Comparison of ENCODE assay signal across 1 cellular context in the genomic region with DNA sequence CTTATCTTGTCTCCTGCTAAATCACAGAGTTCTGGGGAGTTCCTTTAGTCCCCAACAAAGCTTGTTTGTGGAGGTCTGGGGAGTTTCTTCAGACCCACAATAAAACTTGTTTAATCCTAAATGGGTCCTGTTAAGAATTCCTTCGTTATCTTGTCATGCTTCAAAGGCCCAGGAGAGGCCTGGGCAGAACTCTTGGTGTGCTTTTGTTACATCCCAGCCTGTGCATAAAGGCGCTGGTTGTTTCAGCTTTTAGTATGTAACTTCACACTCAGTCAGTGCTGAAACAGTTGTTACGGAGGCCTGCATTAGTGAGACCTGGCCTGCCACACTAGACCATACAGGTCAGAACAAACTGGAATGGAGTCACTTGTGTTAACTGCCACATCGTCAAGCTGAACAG. TPM values are rescaled to one million over a fixed set of nuclear protein-coding genes. Genes with fewer than 3 reads are reported as not detected.
"Had no signal": no experiment of that assay in that cellular context is flagged by ENCODE, and none has a peak within 500 bp of the region (broad histone marks: within the 10 kb centered on the region; RNA-seq: fewer than 3 reads in every experiment).

No MANE protein-coding gene starts in this region.

RNA-seq across cellular contexts. Expression of gene ARSD, which starts 2.9 kb away (rescaled TPM):
- total RNA-seq: OCI-LY7 had no signal
